ENCODE assay signal across 36 cellular contexts in genomic region chr10:61594430-61594829, GRCh38.
"Had no signal": no experiment of that assay in that cellular context is flagged by ENCODE, and none has a peak within 500 bp of the region (broad histone marks: within the 10 kb centered on the region; RNA-seq: fewer than 3 reads in every experiment).

No MANE protein-coding gene starts in this region.

- H3K4me3 Mint-ChIP-seq: activated CD4-positive, alpha-beta memory T cell treated with anti-CD3 and anti-CD28 coated beads for 36 hours; activated CD4-positive, alpha-beta T cell treated with anti-CD3 and anti-CD28 coated beads for 36 hours; activated CD4-positive, alpha-beta T cell treated with anti-CD3 and anti-CD28 coated beads, Interleukin-2, amount 10 ng/mL, durations not matched to agents 24 days and 14 days; activated CD8-positive, alpha-beta memory T cell treated with anti-CD3 and anti-CD28 coated beads, Interleukin-2, amount 10 ng/mL, durations not matched to agents 7 days and 5 days; activated CD8-positive, alpha-beta T cell treated with anti-CD3 and anti-CD28 coated beads, Interleukin-2, amount 10 ng/mL, durations not matched to agents 7 days and 5 days; activated naive CD4-positive, alpha-beta T cell treated with anti-CD3 and anti-CD28 coated beads for 36 hours; activated naive CD4-positive, alpha-beta T cell treated with anti-CD3 and anti-CD28 coated beads, Interleukin-2, amount 50 U/mL, for 24 hours; activated naive CD8-positive, alpha-beta T cell treated with anti-CD3 and anti-CD28 coated beads for 36 hours; activated naive CD8-positive, alpha-beta T cell treated with anti-CD3 and anti-CD28 coated beads, Interleukin-2, amount 50 U/mL, for 24 hours; activated T-helper 1 cell treated with anti-CD3 and anti-CD28 coated beads, Interleukin-12 subunit alpha, Interleukin-12 subunit beta, Interleukin-2, Interleukin-4 antibody, amounts not matched to agents 30 ng/mL and 10 ng/mL and 1 ng/mL, durations not matched to agents 14 hours and 24 hours and 36 hours; effector memory CD8-positive, alpha-beta T cell; T-helper 17 cell; T-helper 2 cell treated with Interferon-gamma antibody and Interleukin-4, amounts not matched to agents 5 μg/mL and 100 μg/mL, for 36 hours had no signal

- H3K36me3 ChIP-seq: adrenal gland, esophagus muscularis mucosa, gastrocnemius medialis, heart left ventricle, WERI-Rb-1 had no signal

- H3K9me3 ChIP-seq: adrenal gland, body of pancreas, esophagus muscularis mucosa, gastrocnemius medialis, heart left ventricle had no signal

- DNase-seq: activated CD4-positive, alpha-beta memory T cell treated with anti-CD3 and anti-CD28 coated beads for 36 hours; activated CD4-positive, alpha-beta T cell treated with anti-CD3 and anti-CD28 coated beads for 36 hours; activated CD4-positive, alpha-beta T cell treated with anti-CD3 and anti-CD28 coated beads, Interleukin-2, amount 10 ng/mL, durations not matched to agents 24 days and 14 days; activated CD4-positive, CD25-positive, alpha-beta regulatory T cell; activated CD4-positive, CD25-positive, alpha-beta regulatory T cell treated with anti-CD3 and anti-CD28 coated beads, Interleukin-2, amount 50 U/mL, for 72 hours; activated CD8-positive, alpha-beta memory T cell treated with anti-CD3 and anti-CD28 coated beads, Interleukin-2, amount 10 ng/mL, durations not matched to agents 7 days and 5 days; activated CD8-positive, alpha-beta memory T cell treated with anti-CD3 and anti-CD28 coated beads, Interleukin-2, amount 50 U/mL, for 4 hours; activated CD8-positive, alpha-beta T cell treated with anti-CD3 and anti-CD28 coated beads, Interleukin-2, amount 10 ng/mL, durations not matched to agents 7 days and 5 days; activated effector memory CD4-positive, alpha-beta T cell treated with anti-CD3 and anti-CD28 coated beads, Interleukin-2, amount 50 U/mL, for 16 hours; activated naive CD4-positive, alpha-beta T cell treated with anti-CD3 and anti-CD28 coated beads for 36 hours; activated naive CD8-positive, alpha-beta T cell treated with anti-CD3 and anti-CD28 coated beads for 36 hours; activated naive CD8-positive, alpha-beta T cell treated with anti-CD3 and anti-CD28 coated beads, Interleukin-2, amount 50 U/mL, for 24 hours; activated T-cell treated with anti-CD3 and anti-CD28 coated beads, Interleukin-2, amount 50 U/mL, for 1 hour; activated T-cell treated with anti-CD3 and anti-CD28 coated beads, Interleukin-2, amount 50 U/mL, for 48 hours; adrenal gland; amygdala; aorta; body of pancreas; caudate nucleus; cortex of kidney; dermis blood vessel endothelial cell; effector CD4-positive, alpha-beta T cell; effector memory CD8-positive, alpha-beta T cell; erythroblast; foreskin keratinocyte; gastrocnemius medialis; glutamatergic neuron; heart left ventricle; T-helper 17 cell; T1000; WERI-Rb-1 had no signal

- H3K27ac ChIP-seq: adrenal gland, body of pancreas, esophagus muscularis mucosa, foreskin keratinocyte, gastrocnemius medialis, heart left ventricle, WERI-Rb-1 had no signal

- H3K4me3 ChIP-seq: adrenal gland, body of pancreas, esophagus muscularis mucosa, gastrocnemius medialis, heart left ventricle had no signal

- H3K36me3 Mint-ChIP-seq: activated CD4-positive, alpha-beta memory T cell treated with anti-CD3 and anti-CD28 coated beads for 36 hours; activated CD8-positive, alpha-beta memory T cell treated with anti-CD3 and anti-CD28 coated beads, Interleukin-2, amount 10 ng/mL, durations not matched to agents 7 days and 5 days; activated naive CD4-positive, alpha-beta T cell treated with anti-CD3 and anti-CD28 coated beads, Interleukin-2, amount 50 U/mL, for 24 hours; activated naive CD8-positive, alpha-beta T cell treated with anti-CD3 and anti-CD28 coated beads for 36 hours had no signal

- H3K27me3 Mint-ChIP-seq: activated naive CD8-positive, alpha-beta T cell treated with anti-CD3 and anti-CD28 coated beads, Interleukin-2, amount 50 U/mL, for 24 hours; effector memory CD8-positive, alpha-beta T cell had no signal

- H3K4me1 ChIP-seq: body of pancreas, esophagus muscularis mucosa, foreskin keratinocyte, gastrocnemius medialis, heart left ventricle had no signal

- H3K4me1 Mint-ChIP-seq: activated CD4-positive, alpha-beta T cell treated with anti-CD3 and anti-CD28 coated beads for 36 hours; activated CD4-positive, alpha-beta T cell treated with anti-CD3 and anti-CD28 coated beads, Interleukin-2, amount 10 ng/mL, durations not matched to agents 24 days and 14 days; activated CD8-positive, alpha-beta memory T cell treated with anti-CD3 and anti-CD28 coated beads, Interleukin-2, amount 10 ng/mL, durations not matched to agents 7 days and 5 days; activated naive CD4-positive, alpha-beta T cell treated with anti-CD3 and anti-CD28 coated beads, Interleukin-2, amount 50 U/mL, for 24 hours; activated naive CD8-positive, alpha-beta T cell treated with anti-CD3 and anti-CD28 coated beads for 36 hours; T-helper 17 cell had no signal

- H3K27ac Mint-ChIP-seq: activated CD4-positive, alpha-beta memory T cell treated with anti-CD3 and anti-CD28 coated beads for 36 hours; activated CD4-positive, alpha-beta T cell treated with anti-CD3 and anti-CD28 coated beads for 36 hours; activated CD4-positive, alpha-beta T cell treated with anti-CD3 and anti-CD28 coated beads, Interleukin-2, amount 10 ng/mL, durations not matched to agents 24 days and 14 days; activated CD8-positive, alpha-beta memory T cell treated with anti-CD3 and anti-CD28 coated beads, Interleukin-2, amount 10 ng/mL, durations not matched to agents 7 days and 5 days; activated CD8-positive, alpha-beta T cell treated with anti-CD3 and anti-CD28 coated beads, Interleukin-2, amount 10 ng/mL, durations not matched to agents 7 days and 5 days; activated naive CD4-positive, alpha-beta T cell treated with anti-CD3 and anti-CD28 coated beads for 36 hours; activated naive CD4-positive, alpha-beta T cell treated with anti-CD3 and anti-CD28 coated beads, Interleukin-2, amount 50 U/mL, for 24 hours; activated naive CD8-positive, alpha-beta T cell treated with anti-CD3 and anti-CD28 coated beads for 36 hours; activated naive CD8-positive, alpha-beta T cell treated with anti-CD3 and anti-CD28 coated beads, Interleukin-2, amount 50 U/mL, for 24 hours; activated T-helper 1 cell treated with anti-CD3 and anti-CD28 coated beads, Interleukin-12 subunit alpha, Interleukin-12 subunit beta, Interleukin-2, Interleukin-4 antibody, amounts not matched to agents 30 ng/mL and 10 ng/mL and 1 ng/mL, durations not matched to agents 14 hours and 24 hours and 36 hours; activated T-helper 2 cell treated with anti-CD3 and anti-CD28 coated beads, Interferon-gamma antibody, Interleukin-2, Interleukin-4, amounts not matched to agents 10 μg/mL and 5 μg/mL and 100 μg/mL, durations not matched to agents 14 hours and 24 hours and 36 hours; effector memory CD8-positive, alpha-beta T cell; T-helper 17 cell; T-helper 2 cell treated with Interferon-gamma antibody and Interleukin-4, amounts not matched to agents 5 μg/mL and 100 μg/mL, for 36 hours had no signal

- H3K9me3 Mint-ChIP-seq: activated CD4-positive, alpha-beta memory T cell treated with anti-CD3 and anti-CD28 coated beads for 36 hours; activated CD4-positive, alpha-beta T cell treated with anti-CD3 and anti-CD28 coated beads, Interleukin-2, amount 10 ng/mL, durations not matched to agents 24 days and 14 days; activated naive CD4-positive, alpha-beta T cell treated with anti-CD3 and anti-CD28 coated beads for 36 hours; activated naive CD4-positive, alpha-beta T cell treated with anti-CD3 and anti-CD28 coated beads, Interleukin-2, amount 50 U/mL, for 24 hours; activated naive CD8-positive, alpha-beta T cell treated with anti-CD3 and anti-CD28 coated beads for 36 hours; activated naive CD8-positive, alpha-beta T cell treated with anti-CD3 and anti-CD28 coated beads, Interleukin-2, amount 50 U/mL, for 24 hours; activated T-helper 1 cell treated with anti-CD3 and anti-CD28 coated beads, Interleukin-12 subunit alpha, Interleukin-12 subunit beta, Interleukin-2, Interleukin-4 antibody, amounts not matched to agents 30 ng/mL and 10 ng/mL and 1 ng/mL, durations not matched to agents 14 hours and 24 hours and 36 hours; activated T-helper 2 cell treated with anti-CD3 and anti-CD28 coated beads, Interferon-gamma antibody, Interleukin-2, Interleukin-4, amounts not matched to agents 10 μg/mL and 5 μg/mL and 100 μg/mL, durations not matched to agents 14 hours and 24 hours and 36 hours; effector memory CD8-positive, alpha-beta T cell; T-helper 2 cell treated with Interferon-gamma antibody and Interleukin-4, amounts not matched to agents 5 μg/mL and 100 μg/mL, for 36 hours had no signal

- ATAC-seq: activated CD4-positive, alpha-beta T cell treated with anti-CD3 and anti-CD28 coated beads for 36 hours; activated CD8-positive, alpha-beta memory T cell treated with anti-CD3 and anti-CD28 coated beads, Interleukin-2, amount 10 ng/mL, durations not matched to agents 7 days and 5 days; activated CD8-positive, alpha-beta T cell treated with anti-CD3 and anti-CD28 coated beads, Interleukin-2, amount 10 ng/mL, durations not matched to agents 7 days and 5 days; activated naive CD8-positive, alpha-beta T cell treated with anti-CD3 and anti-CD28 coated beads, Interleukin-2, amount 50 U/mL, for 24 hours; body of pancreas; effector memory CD8-positive, alpha-beta T cell; foreskin keratinocyte; gastrocnemius medialis; heart left ventricle; T-helper 17 cell had no signal

- H3K27me3 ChIP-seq: adrenal gland, body of pancreas, esophagus muscularis mucosa, gastrocnemius medialis had no signal
